21 cellular contexts compared by ENCODE assay signal in the genomic region with DNA sequence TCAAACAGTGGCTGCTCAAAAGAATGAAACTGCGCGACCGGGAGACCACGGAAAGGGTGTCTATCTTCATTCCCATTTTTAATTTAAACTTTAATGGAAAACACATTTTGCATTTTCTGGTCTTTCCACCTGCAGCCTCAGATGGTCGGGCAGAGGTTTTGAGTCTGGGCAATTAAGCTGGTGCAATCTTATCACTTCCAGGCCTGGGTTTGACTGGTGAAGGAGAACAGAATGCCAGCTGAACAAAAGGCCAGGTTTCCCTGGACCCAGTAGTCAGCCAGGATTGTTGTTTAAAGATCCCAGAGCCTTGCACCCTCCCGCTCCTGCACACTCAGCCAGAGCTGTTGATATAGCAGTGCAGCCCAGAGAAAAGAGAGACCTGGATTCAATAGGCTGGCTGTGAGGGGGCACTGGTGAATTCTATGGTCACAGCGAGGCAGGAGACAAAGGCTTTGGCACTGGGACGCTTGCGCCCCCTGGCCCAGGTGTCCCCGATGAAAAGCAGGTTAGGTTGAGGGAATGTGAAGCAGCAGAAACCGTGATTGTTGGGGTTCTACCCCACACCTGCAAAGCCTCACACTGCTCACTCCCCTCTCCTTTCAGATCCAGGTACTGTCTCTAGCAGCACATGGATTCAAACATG.
DNase-seq lines count a peak whose midpoint lies in the region; ATAC-seq and TF ChIP-seq lines count a peak whose summit lies in the region.
"Had no signal": no experiment of that assay in that cellular context is flagged by ENCODE, and none has a peak within 500 bp of the region (broad histone marks: within the 10 kb centered on the region; RNA-seq: fewer than 3 reads in every experiment).

No MANE protein-coding gene starts in this region.

- no peak overlapping the region for H2BK20ac ChIP-seq in H9 (ENCODE audit: low read depth, low read length, poor library complexity, severe bottlenecking)

- H3K4me1 Mint-ChIP-seq in H9 (peaks cover 26 to 29% of the 10 kb centered on the region in 2 experiments), WTC11 (peaks cover 44% of the 10 kb centered on the region)

- no peak overlapping the region for H3K56ac ChIP-seq in H9 (ENCODE audit: insufficient read length, low read depth, low read length)

- no peak; the same call in 2 of the 3 replicates for TF ChIP-seq CTCF in H9 (conservative IDR thresholded peaks at IDR 0.05)
- no peak for TF ChIP-seq CTCF in WTC11 (IDR thresholded peaks at IDR 0.05)
- TF ChIP-seq CTCF in GM13977 (IDR thresholded peaks at IDR 0.05; ENCODE audit: extremely low read depth, insufficient read depth, missing control alignments), result no peak
- TF ChIP-seq CTCF in adrenal gland (IDR thresholded peaks at IDR 0.05), result peak in 1 of 6 experiments; percentile 1

- CTCF ChIA-PET in WTC11 (lab: Charles Lee), result interaction anchor here (0.5 to 3.2 kb wide), 30 partner anchors 8 to 1380 kb away, joined by 3 to 40 read pairs (median 4); no protein-coding TSS in a partner anchor
- CTCF ChIA-PET in HEK293T (lab: Yijun Ruan, JAX), result interaction anchor here (0.7 to 1.1 kb wide), 2 partner anchors 573 to 739 kb away, joined by 3 read pairs; no protein-coding TSS in a partner anchor

- no peaks in the 10 kb centered on the region for H3K23me2 ChIP-seq in H9 (ENCODE audit: insufficient read length, low read depth, low read length, poor library complexity, severe bottlenecking)

- intact Hi-C loops in adrenal gland (cut with DNase I), result no loop called here

- H4K91ac ChIP-seq in H9 (ENCODE audit: insufficient read length, low read depth, low read length), result no peak overlapping the region

- H3K4me2 ChIP-seq in H9 (ENCODE audit: insufficient read depth, insufficient read length, low read length) (no peak overlapping the region), skeletal muscle satellite cell (ENCODE audit: low read length) (peak overlapping the region; percentile 75)
- H3K4me2 ChIP-seq: PC-9 had no signal

- H3K4me3 ChIP-seq in skeletal muscle satellite cell (ENCODE audit: low read length), result no peak overlapping the region
- no peak overlapping the region for H3K4me3 ChIP-seq in adrenal gland
- H3K4me3 ChIP-seq: PC-9, SJSA1, tibial nerve had no signal

- H3K23ac ChIP-seq in H9 (ENCODE audit: insufficient read length, low read depth, low read length), result no peak overlapping the region

- H3K9me3 ChIP-seq in H9 (ENCODE audit: control insufficient read depth, low read depth, low read length) (no peaks in the 10 kb centered on the region), skeletal muscle satellite cell (replicated peaks; ENCODE audit: low read length) (no peaks in the 10 kb centered on the region), adrenal gland (replicated peaks in 1 of 3) (no peaks in the 10 kb centered on the region)
- H3K9me3 ChIP-seq: SJSA1, tibial nerve had no signal

- WGBS in H9 (ENCODE audit: extremely low coverage, insufficient read length, low lambda C conversion rate), result no CpG with 5 or more reads among the region's 11 CpGs
- 64 to 79% (median 76%) methylated on average over 11 of the region's 11 CpGs for WGBS in adrenal gland, 4 donors

- H3K79me1 ChIP-seq in H9 (ENCODE audit: insufficient read depth, low read depth, low read length, poor library complexity, severe bottlenecking), result no peaks in the 10 kb centered on the region

- no peak for TF ChIP-seq POLR2A in adrenal gland (IDR thresholded peaks at IDR 0.05)

- H3K27me3 ChIP-seq in H9 (ENCODE audit: insufficient read depth, low read length) (peaks cover 2% of the 10 kb centered on the region; the same call in 1 of the 2 replicates), skeletal muscle satellite cell (ENCODE audit: control insufficient read depth, insufficient read depth, low read length) (no peaks in the 10 kb centered on the region), adrenal gland (no peaks in the 10 kb centered on the region)
- H3K27me3 ChIP-seq: SJSA1, tibial nerve had no signal

- H2AK5ac ChIP-seq in H9 (ENCODE audit: insufficient read length, low read length), result no peak overlapping the region

- H3K18ac ChIP-seq in H9 (ENCODE audit: insufficient read length, low read depth, low read length), result no peak overlapping the region

- H3K9me3 Mint-ChIP-seq in H9 (no peaks in the 10 kb centered on the region; a peak in 1 of 5 replicates), WTC11 (no peaks in the 10 kb centered on the region)
- H3K9me3 Mint-ChIP-seq: activated naive CD4-positive, alpha-beta T cell treated with anti-CD3 and anti-CD28 coated beads, Interleukin-2, amount 10 ng/mL, durations not matched to agents 7 days and 5 days; CD8-positive, alpha-beta T cell had no signal

- H2BK120ac ChIP-seq in H9 (ENCODE audit: low read depth, low read length, poor library complexity, severe bottlenecking), result no peak overlapping the region

- H3K36me3 Mint-ChIP-seq in H9 (ENCODE audit: insufficient read depth in 1 of 3, low read depth in 3 of 3), result no peaks in the 10 kb centered on the region; a peak in 1 of 7 replicates
- no peaks in the 10 kb centered on the region for H3K36me3 Mint-ChIP-seq in WTC11

- no peak overlapping the region for H3T11ph ChIP-seq in H9 (ENCODE audit: low read length)

- DNase-seq in H9, result peak; percentile 64
- peak; percentile 41 for DNase-seq in WTC11 (ENCODE audit: low spot score)
- DNase-seq in left lobe of liver (ENCODE audit: low spot score), result no peak
- no peak for DNase-seq in SKM-1 treated with dmso at 0.1 percent for 144 hours (lab: John Stamatoyannopoulos, UW; ENCODE audit: unreplicated experiment)
- no peak for DNase-seq in HEK293T (ENCODE audit: extremely low spot score)
- no peak for DNase-seq in GM13977 (ENCODE audit: low spot score)
- no peak for DNase-seq in adrenal gland
- DNase-seq: activated CD8-positive, alpha-beta T cell treated with anti-CD3 and anti-CD28 coated beads, Interleukin-2, amount 10 ng/mL, durations not matched to agents 7 days and 5 days; activated naive CD4-positive, alpha-beta T cell treated with anti-CD3 and anti-CD28 coated beads, Interleukin-2, amount 10 ng/mL, durations not matched to agents 7 days and 5 days; activated T-cell treated with anti-CD3 and anti-CD28 coated beads, Interleukin-2, amount 50 U/mL, for 1 hour; CD8-positive, alpha-beta T cell; DMS79; NCI-H1048; NCI-H2029; PC-9; stimulated activated CD4-positive, alpha-beta T cell treated with anti-CD3 and anti-CD28 coated beads, Interleukin-1b, Interleukin-23, amount 100 ng/mL, for 48 hours; stimulated activated naive B cell treated with anti-CD40 and anti-IgM and Interleukin-4, amounts not matched to agents 10 μg/mL and 1 μg/mL and 100 μg/mL, for 72 hours had no signal

- POLR2A ChIA-PET in WTC11 (lab: Charles Lee), result no interaction called here
- POLR2A ChIA-PET in HEK293T (lab: Yijun Ruan, JAX), result no interaction called here

- H2AFZ ChIP-seq in H9 (ENCODE audit: low read length), result no peak overlapping the region
- H2AFZ ChIP-seq: PC-9 had no signal

- no peak overlapping the region for H4K5ac ChIP-seq in H9 (ENCODE audit: insufficient read length, low read depth, low read length)

- H3K27ac ChIP-seq in H9 (ENCODE audit: insufficient read length, low read depth, low read length) (no peak overlapping the region), adrenal gland (no peak overlapping the region)
- H3K27ac ChIP-seq: PC-9, SJSA1, tibial nerve had no signal

- no peak overlapping the region for H2BK5ac ChIP-seq in H9 (ENCODE audit: insufficient read length, low read length)

- ATAC-seq in WTC11, result peak; percentile 47
- ATAC-seq in left lobe of liver, result peak; percentile 23
- ATAC-seq: activated CD4-positive, CD25-positive, alpha-beta regulatory T cell treated with anti-CD3 and anti-CD28 coated beads, Interleukin-2, amount 50 U/mL, for 24 hours; CD8-positive, alpha-beta T cell; stimulated activated naive B cell treated with anti-CD40 and anti-IgM and Interleukin-4, amounts not matched to agents 10 μg/mL and 1 μg/mL and 100 μg/mL, for 72 hours had no signal

- H3K27me3 Mint-ChIP-seq in H9 (ENCODE audit: low read depth) (peaks cover 26% of the 10 kb centered on the region), WTC11 (ENCODE audit: low read depth) (peaks cover 20% of the 10 kb centered on the region)
- H3K27me3 Mint-ChIP-seq: activated naive CD4-positive, alpha-beta T cell treated with anti-CD3 and anti-CD28 coated beads, Interleukin-2, amount 10 ng/mL, durations not matched to agents 7 days and 5 days; stimulated activated naive B cell treated with anti-CD40 and anti-IgM and Interleukin-4, amounts not matched to agents 10 μg/mL and 1 μg/mL and 100 μg/mL, for 72 hours had no signal

- in situ Hi-C loops in GM13977 (cut with MboI; ENCODE audit: low pct_unique_long_range_greater_than_20kb, low sequenced_read_pairs, unreplicated experiment), result no loop called here

- H3K36me3 ChIP-seq in skeletal muscle satellite cell (ENCODE audit: insufficient read depth, low read length), result peaks cover 4% of the 10 kb centered on the region
- peaks cover 0 to 5% of the 10 kb centered on the region in 2 donors for H3K36me3 ChIP-seq in adrenal gland (replicated peaks in 1 of 2)
- H3K36me3 ChIP-seq: SJSA1 had no signal

- H3K14ac ChIP-seq in H9 (ENCODE audit: insufficient read depth, low read length), result no peak overlapping the region

- H3K4ac ChIP-seq in H9 (ENCODE audit: low read depth, low read length), result no peak overlapping the region

- H2BK12ac ChIP-seq in H9 (ENCODE audit: insufficient read length, low read depth, low read length), result no peak overlapping the region

- H4K20me1 ChIP-seq in H9 (ENCODE audit: control insufficient read depth, insufficient read depth, insufficient read length), result no peaks in the 10 kb centered on the region

- H3K9ac ChIP-seq in H9 (ENCODE audit: extremely low read depth, insufficient read length, low read length) (no peak overlapping the region), skeletal muscle satellite cell (ENCODE audit: low read depth, low read length) (no peak overlapping the region)

- H3K4me1 ChIP-seq in H9 (ENCODE audit: insufficient read depth, low read length), result no peaks in the 10 kb centered on the region; the same call in 1 of the 2 replicates
- H3K4me1 ChIP-seq in skeletal muscle satellite cell (ENCODE audit: control insufficient read depth, insufficient read depth, low read length), result peaks cover 4% of the 10 kb centered on the region
- H3K4me1 ChIP-seq in adrenal gland (replicated peaks in 1 of 2), result no peaks in the 10 kb centered on the region
- H3K4me1 ChIP-seq: SJSA1 had no signal

- no peak overlapping the region for H4K8ac ChIP-seq in H9 (replicated peaks; ENCODE audit: insufficient read length, low read depth, low read length)

- peak overlapping the region in 1 of 2 experiments; percentile 21; a peak in 1 of 5 replicates for H3K4me3 Mint-ChIP-seq in H9
- peak overlapping the region; percentile 35 for H3K4me3 Mint-ChIP-seq in WTC11
- H3K4me3 Mint-ChIP-seq: activated CD8-positive, alpha-beta T cell treated with anti-CD3 and anti-CD28 coated beads, Interleukin-2, amount 10 ng/mL, durations not matched to agents 7 days and 5 days; activated naive CD4-positive, alpha-beta T cell treated with anti-CD3 and anti-CD28 coated beads, Interleukin-2, amount 10 ng/mL, durations not matched to agents 7 days and 5 days; CD8-positive, alpha-beta T cell; stimulated activated naive B cell treated with anti-CD40 and anti-IgM and Interleukin-4, amounts not matched to agents 10 μg/mL and 1 μg/mL and 100 μg/mL, for 72 hours had no signal

- H3K79me2 ChIP-seq in H9 (ENCODE audit: insufficient read depth, low read length), result no peaks in the 10 kb centered on the region

- H3K27ac Mint-ChIP-seq in H9, result no peak overlapping the region
- no peak overlapping the region for H3K27ac Mint-ChIP-seq in WTC11
- H3K27ac Mint-ChIP-seq: activated CD8-positive, alpha-beta T cell treated with anti-CD3 and anti-CD28 coated beads, Interleukin-2, amount 10 ng/mL, durations not matched to agents 7 days and 5 days had no signal

- H2BK15ac ChIP-seq in H9 (ENCODE audit: low read depth, low read length), result no peak overlapping the region

Comparison
In these comparisons a context has a peak if more than half of its experiments do, and no peak if none do; other contexts are left out.
1. DNase-seq: peak in H9 (single experiment) and WTC11 (single experiment); none in left lobe of liver (single experiment), SKM-1 treated with dmso at 0.1 percent for 144 hours (single experiment), HEK293T (single experiment), GM13977 (single experiment) and adrenal gland (0 of 7).